In the genomic region with DNA sequence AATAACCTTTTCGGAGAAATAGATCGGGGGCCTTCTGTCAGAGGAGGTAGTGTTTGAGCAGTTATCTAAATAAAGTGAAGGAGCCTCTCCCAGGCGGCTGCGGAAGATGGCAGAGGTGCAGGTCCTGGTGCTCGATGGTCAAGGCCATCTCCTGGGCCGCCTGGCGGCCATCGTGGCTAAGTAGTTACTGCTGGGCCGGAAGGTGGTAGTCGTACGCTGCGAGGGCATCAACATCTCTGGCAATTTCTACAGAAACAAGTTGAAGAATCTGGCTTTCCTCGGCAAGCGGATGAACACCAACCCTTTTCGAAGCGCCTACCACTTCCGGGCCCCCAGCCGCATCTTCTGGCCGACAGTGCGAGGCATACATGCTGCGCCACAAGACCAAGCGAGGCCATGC, we compare ENCODE assay signal across 7 cellular contexts.
"Had no signal": no experiment of that assay in that cellular context is flagged by ENCODE, and none has a peak within 500 bp of the region (broad histone marks: within the 10 kb centered on the region; RNA-seq: fewer than 3 reads in every experiment).

No MANE protein-coding gene starts in this region.

- H3K27ac Mint-ChIP-seq: HFFc6 had no signal

- ATAC-seq: HCT116 had no signal

- H3K9me3 Mint-ChIP-seq: HFFc6 had no signal

- H3K9ac ChIP-seq: GM23248 had no signal

- H3K27ac ChIP-seq: GM23248 had no signal

- H3K36me3 ChIP-seq: HAP-1 had no signal

- DNase-seq: GM23248, H7, HFFc6, IMR-90, KBM-7 had no signal

- H3K4me3 ChIP-seq: GM23248, HAP-1 had no signal

- H3K9me3 ChIP-seq: HAP-1 had no signal

- H2AFZ ChIP-seq: GM23248 had no signal

- H3K4me1 ChIP-seq: HAP-1 had no signal

- H3K4me3 Mint-ChIP-seq: HFFc6 had no signal
